ENCODE assay signal across 9 cellular contexts in genomic region chr21:43740497-43741156, GRCh38. TPM values are rescaled to one million over a fixed set of nuclear protein-coding genes. Genes with fewer than 3 reads are reported as not detected.
A peak's percentile ranks its signal among the peaks of the same experiment; 100 is the strongest.
DNase-seq lines count a peak whose midpoint lies in the region; ATAC-seq and TF ChIP-seq lines count a peak whose summit lies in the region.
"Had no signal": no experiment of that assay in that cellular context is flagged by ENCODE, and none has a peak within 500 bp of the region (broad histone marks: within the 10 kb centered on the region; RNA-seq: fewer than 3 reads in every experiment).

No MANE protein-coding gene starts in this region.

- H3K4me3 ChIP-seq in HCT116 (replicated peaks in 1 of 2; ENCODE audit: low read depth in 1 of 2, low read length in 2 of 2) (no peak overlapping the region), SJCRH30 (no peak overlapping the region)

- H3K27ac ChIP-seq in HCT116 (ENCODE audit: low read depth, low read length) (peak overlapping the region; percentile 18; the same call in 1 of the 2 replicates), SJCRH30 (no peak overlapping the region)

- no peak overlapping the region for H3K9ac ChIP-seq in HCT116 (ENCODE audit: low read length)

- no peak for TF ChIP-seq CTCF in HCT116 (IDR thresholded peaks at IDR 0.05 in 2 of 3, conservative IDR thresholded peaks at IDR 0.05 in 1 of 3; ENCODE audit: borderline replicate concordance in 1 of 3, insufficient read depth in 1 of 3, low read depth in 2 of 3, low read length in 2 of 3)

- no peak overlapping the region for H2AFZ ChIP-seq in HCT116 (ENCODE audit: low read depth, low read length, poor library complexity, severe bottlenecking)

- no peaks in the 10 kb centered on the region for H3K9me2 ChIP-seq in HCT116 (ENCODE audit: insufficient read depth)

- CTCF ChIA-PET in HCT116 (lab: Charles Lee) = no interaction called here

- intact Hi-C loops in HCT116 (cut with micrococcal nuclease) = no loop called here

- H3K4me2 ChIP-seq in HCT116 (ENCODE audit: low read length) = no peak overlapping the region

- peaks cover 24% of the 10 kb centered on the region; the same call in 1 of the 2 replicates for H3K79me2 ChIP-seq in HCT116 (ENCODE audit: insufficient read depth, low read length)

- 0 out of 2 replicates have a peak, but pooled peaks cover 6% of the 10 kb centered on the region for H4K20me1 ChIP-seq in HCT116 (ENCODE audit: insufficient read depth)

- H3K27me3 ChIP-seq in HCT116 (ENCODE audit: insufficient read depth, low read length) = no peaks in the 10 kb centered on the region
- no peaks in the 10 kb centered on the region for H3K27me3 ChIP-seq in SJCRH30

- no peak for TF ChIP-seq POLR2A in HCT116 (IDR thresholded peaks at IDR 0.05; ENCODE audit: borderline replicate concordance, extremely low read depth, insufficient read depth, insufficient read length)

- RAD21 ChIA-PET in HCT116 (lab: Charles Lee; ENCODE audit: low non-redundant PET in 1 of 2, low total read pairs in 2 of 2, uncharacterized antibody in 2 of 2, unreplicated experiment in 2 of 2) = no interaction called here

- no TSS peak for BruUV-seq in HCT116 (replicated peaks; lab: Mats Ljungman, UMichigan)

- ATAC-seq in HCT116 (peak; percentile 81), HG03108 (IDR thresholded peaks at IDR 0.05; ENCODE audit: unreplicated experiment) (no peak)

- H3K4me1 ChIP-seq in HCT116 (ENCODE audit: control insufficient read depth in 1 of 2, insufficient read depth in 2 of 2, low read length in 2 of 2) = peaks cover 0 to 24% of the 10 kb centered on the region in 2 experiments; a peak in 2 of 4 replicates
- no peaks in the 10 kb centered on the region for H3K4me1 ChIP-seq in SJCRH30

- DNase-seq in HCT116 (ENCODE audit: low read depth, low spot score) (no peak), RPMI7951 (ENCODE audit: low read depth) (peak; percentile 24), globus pallidus (ENCODE audit: low spot score) (peak; percentile 65), retina (peak; percentile 80), amniotic stem cell (lab: John Stamatoyannopoulos, UW) (no peak), SJCRH30 (no peak), mucosa of gallbladder (ENCODE audit: low spot score) (no peak)
- DNase-seq: IMR-90 had no signal

- no peaks in the 10 kb centered on the region for H3K9me3 ChIP-seq in HCT116 (ENCODE audit: control insufficient read depth in 1 of 2, insufficient read depth in 1 of 2, low read depth in 1 of 2, low read length in 2 of 2)
- no peaks in the 10 kb centered on the region for H3K9me3 ChIP-seq in SJCRH30 (replicated peaks)

- H3K36me3 ChIP-seq in HCT116 (ENCODE audit: control insufficient read depth in 1 of 2, insufficient read depth in 2 of 2, low read length in 2 of 2) (peaks cover 9 to 11% of the 10 kb centered on the region in 2 experiments; a peak in 3 of 4 replicates), SJCRH30 (peaks cover 7% of the 10 kb centered on the region)

- TF ChIP-seq RAD21 in HCT116 (IDR thresholded peaks at IDR 0.05; ENCODE audit: low read depth) = no peak

- POLR2A ChIA-PET in HCT116 (lab: Charles Lee) = interaction anchor here (0.6 kb wide), 1 partner anchor 134 kb away, joined by 3 read pairs; no protein-coding TSS in a partner anchor

TF ChIP-seq in HCT116, 20 proteins besides CTCF, POLR2A, EP300 and RAD21:
- TF ChIP-seq EZH2 (IDR thresholded peaks at IDR 0.05) = no peak
- no peak for TF ChIP-seq SIN3A (IDR thresholded peaks at IDR 0.05; ENCODE audit: low read depth)
- TF ChIP-seq TCF7L2 (IDR thresholded peaks at IDR 0.05; ENCODE audit: borderline replicate concordance, extremely low read depth, insufficient read depth, insufficient read length) = no peak
- TF ChIP-seq ZBTB33 (IDR thresholded peaks at IDR 0.05; ENCODE audit: extremely low read depth, insufficient replicate concordance, low read length) = no peak
- TF ChIP-seq POLR2AphosphoS5 (IDR thresholded peaks at IDR 0.05; ENCODE audit: low read depth, low read length) = no peak
- no peak for TF ChIP-seq SP1 (IDR thresholded peaks at IDR 0.05; ENCODE audit: low read depth)
- no peak for TF ChIP-seq MAX (IDR thresholded peaks at IDR 0.05)
- TF ChIP-seq, protein P1, sequence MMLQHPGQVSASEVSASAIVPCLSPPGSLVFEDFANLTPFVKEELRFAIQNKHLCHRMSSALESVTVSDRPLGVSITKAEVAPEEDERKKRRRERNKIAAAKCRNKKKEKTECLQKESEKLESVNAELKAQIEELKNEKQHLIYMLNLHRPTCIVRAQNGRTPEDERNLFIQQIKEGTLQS (IDR thresholded peaks at IDR 0.05) = no peak
- no peak for TF ChIP-seq YY1 (IDR thresholded peaks at IDR 0.05; ENCODE audit: extremely low read depth, insufficient replicate concordance, low read depth, low read length)
- TF ChIP-seq ELF1 (IDR thresholded peaks at IDR 0.05; ENCODE audit: borderline replicate concordance, low read depth) = no peak
- no peak for TF ChIP-seq SRF (IDR thresholded peaks at IDR 0.05; ENCODE audit: low read depth)
- no peak for TF ChIP-seq FOSL1 (IDR thresholded peaks at IDR 0.05; ENCODE audit: low read depth)
- no peak for TF ChIP-seq JUND (IDR thresholded peaks at IDR 0.05)
- no peak for TF ChIP-seq ZNF274 (IDR thresholded peaks at IDR 0.05; ENCODE audit: low read depth, low read length)
- TF ChIP-seq EZH2phosphoT487 (IDR thresholded peaks at IDR 0.05; ENCODE audit: borderline replicate concordance) = no peak
- TF ChIP-seq CEBPB (IDR thresholded peaks at IDR 0.05; ENCODE audit: low read depth) = no peak
- no peak for TF ChIP-seq EGR1 (IDR thresholded peaks at IDR 0.05; ENCODE audit: low read depth)

RNA-seq across cellular contexts. Expression of gene PDXK, which starts 21.7 kb away (rescaled TPM):
- total RNA-seq in HCT116 (2021; ENCODE audit: unreplicated experiment) (127 TPM), mucosa of gallbladder (188 TPM)
- polyA plus RNA-seq in HCT116 (2012) = 133 and 151 TPM in 2 replicates
- 41.3 and 41.8 TPM in 2 replicates for total RNA-seq in RPMI7951 (2014; rRNA removed; shearing (Covaris generic))
- total RNA-seq in SJCRH30 (2014; rRNA removed; shearing (Covaris generic)) = 41.5 and 46.4 TPM in 2 replicates

RNA-seq across cellular contexts. Expression of gene CSTB, which starts 35.5 kb away (rescaled TPM):
- total RNA-seq in HCT116 (2021; ENCODE audit: unreplicated experiment) = 57.5 TPM
- polyA plus RNA-seq in HCT116 (2012) = 114 and 120 TPM in 2 replicates
- 17.6 and 25.7 TPM in 2 replicates for total RNA-seq in RPMI7951 (2014; rRNA removed; shearing (Covaris generic))
- 18.7 and 19.0 TPM in 2 replicates for total RNA-seq in SJCRH30 (2014; rRNA removed; shearing (Covaris generic))
- 68.2 TPM for total RNA-seq in mucosa of gallbladder

RNA-seq across cellular contexts. Expression of gene RRP1, which starts 48.8 kb away (rescaled TPM):
- total RNA-seq in HCT116 (2021; ENCODE audit: unreplicated experiment) (53.9 TPM), mucosa of gallbladder (19.2 TPM)
- polyA plus RNA-seq in HCT116 (2012) = 33.9 and 34.2 TPM in 2 replicates
- total RNA-seq in RPMI7951 (2014; rRNA removed; shearing (Covaris generic)) = 12.8 and 19.6 TPM in 2 replicates
- 33.5 and 36.2 TPM in 2 replicates for total RNA-seq in SJCRH30 (2014; rRNA removed; shearing (Covaris generic))

Comparison
In these comparisons a context has a peak if more than half of its experiments do, and no peak if none do; other contexts are left out.
1. DNase-seq: peak in RPMI7951 (single experiment), globus pallidus (single experiment) and retina (single experiment); none in HCT116 (single experiment), amniotic stem cell (single experiment), SJCRH30 (0 of 2) and mucosa of gallbladder (single experiment).